1 cellular context compared by ENCODE assay signal in genomic region chr18:9614401-9615279, GRCh38.
TF ChIP-seq lines count a peak whose summit lies in the region.

A gene with protein sequence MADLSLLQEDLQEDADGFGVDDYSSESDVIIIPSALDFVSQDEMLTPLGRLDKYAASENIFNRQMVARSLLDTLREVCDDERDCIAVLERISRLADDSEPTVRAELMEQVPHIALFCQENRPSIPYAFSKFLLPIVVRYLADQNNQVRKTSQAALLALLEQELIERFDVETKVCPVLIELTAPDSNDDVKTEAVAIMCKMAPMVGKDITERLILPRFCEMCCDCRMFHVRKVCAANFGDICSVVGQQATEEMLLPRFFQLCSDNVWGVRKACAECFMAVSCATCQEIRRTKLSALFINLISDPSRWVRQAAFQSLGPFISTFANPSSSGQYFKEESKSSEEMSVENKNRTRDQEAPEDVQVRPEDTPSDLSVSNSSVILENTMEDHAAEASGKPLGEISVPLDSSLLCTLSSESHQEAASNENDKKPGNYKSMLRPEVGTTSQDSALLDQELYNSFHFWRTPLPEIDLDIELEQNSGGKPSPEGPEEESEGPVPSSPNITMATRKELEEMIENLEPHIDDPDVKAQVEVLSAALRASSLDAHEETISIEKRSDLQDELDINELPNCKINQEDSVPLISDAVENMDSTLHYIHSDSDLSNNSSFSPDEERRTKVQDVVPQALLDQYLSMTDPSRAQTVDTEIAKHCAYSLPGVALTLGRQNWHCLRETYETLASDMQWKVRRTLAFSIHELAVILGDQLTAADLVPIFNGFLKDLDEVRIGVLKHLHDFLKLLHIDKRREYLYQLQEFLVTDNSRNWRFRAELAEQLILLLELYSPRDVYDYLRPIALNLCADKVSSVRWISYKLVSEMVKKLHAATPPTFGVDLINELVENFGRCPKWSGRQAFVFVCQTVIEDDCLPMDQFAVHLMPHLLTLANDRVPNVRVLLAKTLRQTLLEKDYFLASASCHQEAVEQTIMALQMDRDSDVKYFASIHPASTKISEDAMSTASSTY (minus strand): TSS chr18:9614559. CDS start chr18:9614484, 75 bp downstream.

TF ChIP-seq in HepG2, 621 proteins besides CTCF, POLR2A, EP300 and RAD21 (continued from another document and continues in another):
- TF ChIP-seq KIAA2018 (CRISPR knock-in tag; IDR thresholded peaks at IDR 0.05; ENCODE audit: borderline replicate concordance) (no peak), NFAT5 (CRISPR knock-in tag; IDR thresholded peaks at IDR 0.05) (no peak), HOXA5 (CRISPR knock-in tag; IDR thresholded peaks at IDR 0.05) (no peak), BATF2 (CRISPR knock-in tag; IDR thresholded peaks at IDR 0.05) (no peak), RFXAP (CRISPR knock-in tag; IDR thresholded peaks at IDR 0.05; ENCODE audit: borderline replicate concordance) (0 out of 2 replicates have a peak, but pooled peaks have one; percentile 50), FOXM1 (CRISPR knock-in tag; IDR thresholded peaks at IDR 0.05) (no peak), TCF7L2 (IDR thresholded peaks at IDR 0.05; ENCODE audit: low read depth, low read length) (no peak), ZNF83 (CRISPR knock-in tag; IDR thresholded peaks at IDR 0.05; ENCODE audit: borderline replicate concordance) (peak; percentile 81; the same call in 1 of the 2 replicates), ZNF180 (CRISPR knock-in tag; IDR thresholded peaks at IDR 0.05; ENCODE audit: borderline replicate concordance, low read depth) (no peak), HOXD1 (CRISPR knock-in tag; IDR thresholded peaks at IDR 0.05) (0 out of 2 replicates have a peak, but pooled peaks have one; percentile 63), CCAR2 (optimal IDR thresholded peaks at IDR 0.05; ENCODE audit: low read depth, low read length) (no peak), ZNF205 (CRISPR knock-in tag; IDR thresholded peaks at IDR 0.05) (no peak), ERF (CRISPR knock-in tag; IDR thresholded peaks at IDR 0.05) (no peak; the same call in 1 of the 2 replicates), RBAK (CRISPR knock-in tag; IDR thresholded peaks at IDR 0.05) (no peak), KDM6A (CRISPR knock-in tag; IDR thresholded peaks at IDR 0.05; ENCODE audit: low read depth) (no peak), FOXA1 (IDR thresholded peaks at IDR 0.05) (no peak), FOXA1 (CRISPR knock-in tag; IDR thresholded peaks at IDR 0.05) (no peak), FOXO1 (CRISPR knock-in tag; IDR thresholded peaks at IDR 0.05) (no peak), GLMP (CRISPR knock-in tag; IDR thresholded peaks at IDR 0.05; ENCODE audit: borderline replicate concordance) (no peak), PHF21A (CRISPR knock-in tag; IDR thresholded peaks at IDR 0.05) (no peak), SP2 (CRISPR knock-in tag; IDR thresholded peaks at IDR 0.05) (no peak), GMEB1 (CRISPR knock-in tag; IDR thresholded peaks at IDR 0.05; ENCODE audit: borderline replicate concordance) (peak; percentile 32; the same call in 1 of the 2 replicates), ZNF777 (CRISPR knock-in tag; IDR thresholded peaks at IDR 0.05) (peak; percentile 84), ZFX (CRISPR knock-in tag; IDR thresholded peaks at IDR 0.05; ENCODE audit: low read depth) (peak; percentile 73), ZNF75D (CRISPR knock-in tag; IDR thresholded peaks at IDR 0.05; ENCODE audit: borderline replicate concordance) (no peak)
- TF ChIP-seq, protein P1, sequence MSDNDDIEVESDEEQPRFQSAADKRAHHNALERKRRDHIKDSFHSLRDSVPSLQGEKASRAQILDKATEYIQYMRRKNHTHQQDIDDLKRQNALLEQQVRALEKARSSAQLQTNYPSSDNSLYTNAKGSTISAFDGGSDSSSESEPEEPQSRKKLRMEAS (IDR thresholded peaks at IDR 0.05) = peak; percentile 73
- TF ChIP-seq, protein P2, sequence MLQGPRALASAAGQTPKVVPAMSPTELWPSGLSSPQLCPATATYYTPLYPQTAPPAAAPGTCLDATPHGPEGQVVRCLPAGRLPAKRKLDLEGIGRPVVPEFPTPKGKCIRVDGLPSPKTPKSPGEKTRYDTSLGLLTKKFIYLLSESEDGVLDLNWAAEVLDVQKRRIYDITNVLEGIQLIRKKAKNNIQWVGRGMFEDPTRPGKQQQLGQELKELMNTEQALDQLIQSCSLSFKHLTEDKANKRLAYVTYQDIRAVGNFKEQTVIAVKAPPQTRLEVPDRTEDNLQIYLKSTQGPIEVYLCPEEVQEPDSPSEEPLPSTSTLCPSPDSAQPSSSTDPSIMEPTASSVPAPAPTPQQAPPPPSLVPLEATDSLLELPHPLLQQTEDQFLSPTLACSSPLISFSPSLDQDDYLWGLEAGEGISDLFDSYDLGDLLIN (CRISPR knock-in tag; IDR thresholded peaks at IDR 0.05; ENCODE audit: borderline replicate concordance) = 0 out of 2 replicates have a peak, but pooled peaks have one; percentile 42
- TF ChIP-seq, protein P3, sequence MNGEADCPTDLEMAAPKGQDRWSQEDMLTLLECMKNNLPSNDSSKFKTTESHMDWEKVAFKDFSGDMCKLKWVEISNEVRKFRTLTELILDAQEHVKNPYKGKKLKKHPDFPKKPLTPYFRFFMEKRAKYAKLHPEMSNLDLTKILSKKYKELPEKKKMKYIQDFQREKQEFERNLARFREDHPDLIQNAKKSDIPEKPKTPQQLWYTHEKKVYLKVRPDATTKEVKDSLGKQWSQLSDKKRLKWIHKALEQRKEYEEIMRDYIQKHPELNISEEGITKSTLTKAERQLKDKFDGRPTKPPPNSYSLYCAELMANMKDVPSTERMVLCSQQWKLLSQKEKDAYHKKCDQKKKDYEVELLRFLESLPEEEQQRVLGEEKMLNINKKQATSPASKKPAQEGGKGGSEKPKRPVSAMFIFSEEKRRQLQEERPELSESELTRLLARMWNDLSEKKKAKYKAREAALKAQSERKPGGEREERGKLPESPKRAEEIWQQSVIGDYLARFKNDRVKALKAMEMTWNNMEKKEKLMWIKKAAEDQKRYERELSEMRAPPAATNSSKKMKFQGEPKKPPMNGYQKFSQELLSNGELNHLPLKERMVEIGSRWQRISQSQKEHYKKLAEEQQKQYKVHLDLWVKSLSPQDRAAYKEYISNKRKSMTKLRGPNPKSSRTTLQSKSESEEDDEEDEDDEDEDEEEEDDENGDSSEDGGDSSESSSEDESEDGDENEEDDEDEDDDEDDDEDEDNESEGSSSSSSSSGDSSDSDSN (CRISPR knock-in tag; IDR thresholded peaks at IDR 0.05) = peak; percentile 87
- TF ChIP-seq, protein P4, sequence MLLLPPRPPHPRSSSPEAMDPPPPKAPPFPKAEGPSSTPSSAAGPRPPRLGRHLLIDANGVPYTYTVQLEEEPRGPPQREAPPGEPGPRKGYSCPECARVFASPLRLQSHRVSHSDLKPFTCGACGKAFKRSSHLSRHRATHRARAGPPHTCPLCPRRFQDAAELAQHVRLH (CRISPR knock-in tag; IDR thresholded peaks at IDR 0.05; ENCODE audit: borderline replicate concordance, low read depth) = peak; percentile 41; the same call in 1 of the 2 replicates
